In the genomic region with DNA sequence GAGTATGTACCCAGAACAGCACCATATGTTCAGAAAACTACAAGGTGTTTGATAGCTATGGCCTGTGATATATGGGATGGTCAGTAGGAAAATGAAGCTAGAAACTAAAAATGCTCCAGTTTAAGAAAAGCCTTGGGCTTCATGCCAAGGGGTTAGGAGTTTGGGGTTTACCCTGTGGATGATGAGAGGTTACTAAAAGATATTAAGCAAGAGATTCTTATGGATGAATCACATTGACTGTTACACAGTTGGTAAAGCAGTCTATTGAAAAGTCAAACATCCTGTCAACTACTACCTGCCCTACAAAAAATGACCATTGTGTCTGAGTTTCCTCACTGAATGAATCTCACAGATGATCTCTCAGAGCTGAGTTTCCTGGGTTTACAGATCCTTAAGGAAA, we compare ENCODE assay signal across 19 cellular contexts.
DNase-seq lines count a peak whose midpoint lies in the region; ATAC-seq, FAIRE-seq and TF ChIP-seq lines count a peak whose summit lies in the region.
"Had no signal": no experiment of that assay in that cellular context is flagged by ENCODE, and none has a peak within 500 bp of the region (broad histone marks: within the 10 kb centered on the region; RNA-seq: fewer than 3 reads in every experiment).

No MANE protein-coding gene starts in this region.

- TF ChIP-seq POLR2A in IMR-90 (IDR thresholded peaks at IDR 0.05; ENCODE audit: low read depth, low read length) (no peak), GM12892 (IDR thresholded peaks at IDR 0.05; ENCODE audit: low read depth, low read length) (no peak)

- H3K79me1 ChIP-seq in IMR-90 (ENCODE audit: low read depth in 1 of 2, low read length in 2 of 2): no peaks in the 10 kb centered on the region

- in situ Hi-C loops in IMR-90 (cut with MboI; ENCODE audit: low sequenced_read_pairs): no loop called here
- in situ Hi-C loops in mammary epithelial cell (cut with MboI; ENCODE audit: low sequenced_read_pairs in 2 of 2): no loop called here

- 0 out of 2 replicates have a peak overlapping the region, but pooled peaks have one; percentile 7 for H3K14ac ChIP-seq in IMR-90 (replicated peaks; ENCODE audit: low read depth, low read length)

- dilution Hi-C loops in IMR-90 (cut with HindIII; ENCODE audit: low sequenced_read_pairs, unreplicated experiment): no loop called here
- dilution Hi-C loops in mammary epithelial cell (cut with HindIII; ENCODE audit: low sequenced_read_pairs): no loop called here

- H3K56ac ChIP-seq in IMR-90 (ENCODE audit: extremely low read depth, insufficient read depth, low read length): 0 out of 2 replicates have a peak overlapping the region, but pooled peaks have one; percentile 25

- peak overlapping the region; percentile 20; the same call in 1 of the 2 replicates for H3K4ac ChIP-seq in IMR-90 (ENCODE audit: low read depth, low read length)

- H3K9me3 ChIP-seq in IMR-90 (ENCODE audit: control insufficient read depth, insufficient read depth, low read length) (peaks cover 5% of the 10 kb centered on the region), mammary epithelial cell (replicated peaks; ENCODE audit: insufficient read depth, low read length) (peaks cover 7% of the 10 kb centered on the region), lower lobe of right lung (peaks cover 8% of the 10 kb centered on the region), OCI-LY7 (ENCODE audit: low read length) (no peaks in the 10 kb centered on the region)
- H3K9me3 ChIP-seq: right lobe of liver had no signal

- peak overlapping the region; percentile 99; the same call in 1 of the 2 replicates for H3K18ac ChIP-seq in IMR-90 (ENCODE audit: low read depth, low read length)

- no peak overlapping the region; the same call in 1 of the 2 replicates for H3K9ac ChIP-seq in IMR-90 (ENCODE audit: low read depth, low read length)
- H3K9ac ChIP-seq in mammary epithelial cell (ENCODE audit: insufficient read depth, low read length): no peak overlapping the region

- H4K5ac ChIP-seq in IMR-90 (ENCODE audit: low read depth, low read length): no peak overlapping the region; the same call in 1 of the 2 replicates

- no peaks in the 10 kb centered on the region for H3K9me1 ChIP-seq in IMR-90 (ENCODE audit: insufficient read depth, low read length)

- H3K4me1 ChIP-seq in IMR-90 (ENCODE audit: control insufficient read depth, insufficient read depth, low read length) (peaks cover 14% of the 10 kb centered on the region), mammary epithelial cell (ENCODE audit: insufficient read depth, low read length) (peaks cover 15% of the 10 kb centered on the region), lower lobe of right lung (peaks cover 5% of the 10 kb centered on the region), OCI-LY7 (ENCODE audit: insufficient read depth, low read length, poor library complexity, severe bottlenecking) (no peaks in the 10 kb centered on the region)
- H3K4me1 ChIP-seq: right lobe of liver had no signal

- H2BK120ac ChIP-seq in IMR-90 (ENCODE audit: low read depth, low read length): peak overlapping the region; percentile 68; the same call in 1 of the 2 replicates

- BruUV-seq in IMR-90 (replicated peaks; lab: Mats Ljungman, UMichigan) (no TSS peak), mammary epithelial cell (replicated peaks; lab: Mats Ljungman, UMichigan) (no TSS peak), OCI-LY7 (replicated peaks; lab: Mats Ljungman, UMichigan) (no TSS peak)

- peak; percentile 74 for DNase-seq in EH (ENCODE audit: low read depth)
- DNase-seq in IMR-90: peak; percentile 84
- peak; percentile 82 for DNase-seq in mammary epithelial cell
- no peak for DNase-seq in lower lobe of right lung
- DNase-seq in OCI-LY7 (ENCODE audit: low spot score): no peak
- DNase-seq in SKM-1 treated with dmso at 0.1 percent for 144 hours (lab: John Stamatoyannopoulos, UW; ENCODE audit: unreplicated experiment): no peak
- no peak for DNase-seq in NCI-H524 treated with DMSO at 0.1 percent for 48 hours (lab: John Stamatoyannopoulos, UW)
- DNase-seq in GM12892 (ENCODE audit: insufficient read length): no peak
- DNase-seq: activated CD8-positive, alpha-beta T cell treated with anti-CD3 and anti-CD28 coated beads for 36 hours; activated naive CD4-positive, alpha-beta T cell; endodermal cell; left cardiac atrium; NCI-H1417; nephron progenitor cell; right lobe of liver; stimulated activated naive CD4-positive, alpha-beta T cell treated with Interleukin-2 at 50 U/mL for 16 hours; T-helper 9 cell had no signal

- TF ChIP-seq CTCF in IMR-90 (conservative IDR thresholded peaks at IDR 0.05; ENCODE audit: low read depth, low read length) (no peak), mammary epithelial cell (conservative IDR thresholded peaks at IDR 0.05 in 1 of 2, IDR thresholded peaks at IDR 0.05 in 1 of 2; ENCODE audit: extremely low read depth in 1 of 2, insufficient read depth in 1 of 2, low read depth in 1 of 2, low read length in 2 of 2) (no peak), lower lobe of right lung (IDR thresholded peaks at IDR 0.05) (no peak), OCI-LY7 (conservative IDR thresholded peaks at IDR 0.05; ENCODE audit: low read length) (no peak)

- no peak overlapping the region for H2AK5ac ChIP-seq in IMR-90 (ENCODE audit: low read depth, low read length)

- FAIRE-seq in GM12892 (lab: Jason Lieb, UNC): no peak

- H4K20me1 ChIP-seq in IMR-90 (ENCODE audit: insufficient read depth, low read length): no peaks in the 10 kb centered on the region
- no peaks in the 10 kb centered on the region for H4K20me1 ChIP-seq in mammary epithelial cell (ENCODE audit: insufficient read depth, low read length)
- no peaks in the 10 kb centered on the region for H4K20me1 ChIP-seq in OCI-LY7 (ENCODE audit: insufficient read depth, low read length)

- no peak overlapping the region for H4K91ac ChIP-seq in IMR-90 (ENCODE audit: insufficient read depth, low read depth, low read length)

- no peak overlapping the region for H3K4me3 ChIP-seq in IMR-90 (ENCODE audit: insufficient read depth, low read depth, low read length)
- no peak overlapping the region for H3K4me3 ChIP-seq in mammary epithelial cell (replicated peaks in 1 of 3; ENCODE audit: insufficient read depth in 1 of 3, low read depth in 2 of 3, low read length in 3 of 3)
- H3K4me3 ChIP-seq in lower lobe of right lung: no peak overlapping the region
- H3K4me3 ChIP-seq in OCI-LY7 (ENCODE audit: low read depth, low read length, poor library complexity, severe bottlenecking): no peak overlapping the region
- H3K4me3 ChIP-seq: cardiac muscle cell, right lobe of liver had no signal

- H2AFZ ChIP-seq in IMR-90 (replicated peaks; ENCODE audit: low read length, poor library complexity) (no peak overlapping the region), mammary epithelial cell (ENCODE audit: low read depth, low read length) (no peak overlapping the region), OCI-LY7 (ENCODE audit: low read length) (no peak overlapping the region)

- H3K27me3 ChIP-seq in IMR-90 (ENCODE audit: control insufficient read depth, insufficient read depth, low read length) (no peaks in the 10 kb centered on the region), mammary epithelial cell (ENCODE audit: insufficient read depth, low read length) (no peaks in the 10 kb centered on the region), lower lobe of right lung (ENCODE audit: low read depth) (no peaks in the 10 kb centered on the region)
- H3K27me3 ChIP-seq: cardiac muscle cell, right lobe of liver had no signal

- H3K79me2 ChIP-seq in mammary epithelial cell (ENCODE audit: insufficient read depth, low read length) (no peaks in the 10 kb centered on the region), OCI-LY7 (ENCODE audit: insufficient read depth, low read depth, low read length) (no peaks in the 10 kb centered on the region)

- H2BK5ac ChIP-seq in IMR-90 (ENCODE audit: low read depth, low read length, poor library complexity, severe bottlenecking): peak overlapping the region; percentile 75

- no peaks in the 10 kb centered on the region for H3K9me2 ChIP-seq in OCI-LY7 (ENCODE audit: insufficient read depth, low read length)

- CTCF ChIA-PET in IMR-90 (lab: Yijun Ruan, JAX) (no interaction called here), mammary epithelial cell (lab: Charles Lee; ENCODE audit: low non-redundant PET) (interaction anchor here (0.6 kb wide), 1 partner anchor 847 kb away, joined by 4 read pairs; no protein-coding TSS in a partner anchor), OCI-LY7 (lab: Charles Lee; ENCODE audit: unreplicated experiment) (no interaction called here)

- intact Hi-C loops in IMR-90 (cut with micrococcal nuclease): no loop called here
- intact Hi-C loops in mammary epithelial cell (cut with micrococcal nuclease): no loop called here
- intact Hi-C loops in lower lobe of right lung (cut with DNase I): no loop called here
- intact Hi-C loops in OCI-LY7 (cut with micrococcal nuclease; ENCODE audit: unreplicated experiment): no loop called here

- no peak overlapping the region for H3K27ac ChIP-seq in IMR-90 (ENCODE audit: insufficient read depth, low read length)
- H3K27ac ChIP-seq in mammary epithelial cell (ENCODE audit: insufficient read depth, low read depth, low read length): no peak overlapping the region
- peak overlapping the region; percentile 63 for H3K27ac ChIP-seq in lower lobe of right lung
- H3K27ac ChIP-seq in OCI-LY7 (ENCODE audit: low read depth, low read length, poor library complexity, severe bottlenecking): no peak overlapping the region
- H3K27ac ChIP-seq: C4-2B, cardiac muscle cell had no signal

- no peak overlapping the region for H2AK9ac ChIP-seq in IMR-90 (replicated peaks; ENCODE audit: low read depth, low read length, poor library complexity)

- H3K23ac ChIP-seq in IMR-90 (ENCODE audit: low read depth, low read length): no peak overlapping the region

- H4K8ac ChIP-seq in IMR-90 (ENCODE audit: low read depth in 2 of 2, low read length in 2 of 2): peak overlapping the region; percentile 23 to 68; a peak in 1 of 4 replicates

- no peaks in the 10 kb centered on the region for H3K36me3 ChIP-seq in IMR-90 (ENCODE audit: control insufficient read depth, insufficient read depth, low read length)
- H3K36me3 ChIP-seq in mammary epithelial cell (ENCODE audit: insufficient read depth, low read length): no peaks in the 10 kb centered on the region
- no peaks in the 10 kb centered on the region for H3K36me3 ChIP-seq in lower lobe of right lung
- no peaks in the 10 kb centered on the region for H3K36me3 ChIP-seq in OCI-LY7 (ENCODE audit: insufficient read depth, low read length)
- H3K36me3 ChIP-seq: cardiac muscle cell, right lobe of liver had no signal

- H2BK15ac ChIP-seq in IMR-90 (ENCODE audit: low read depth, low read length): no peak overlapping the region; the same call in 2 of the 3 replicates

- POLR2A ChIA-PET in IMR-90 (lab: Charles Lee; ENCODE audit: unreplicated experiment): no interaction called here
- POLR2A ChIA-PET in OCI-LY7 (lab: Charles Lee): interaction anchor here (0.6 kb wide), 1 partner anchor 27 kb away, joined by 3 read pairs; no protein-coding TSS in a partner anchor

- H3K4me2 ChIP-seq in IMR-90 (ENCODE audit: low read depth, low read length) (peak overlapping the region; percentile 82; the same call in 1 of the 2 replicates), mammary epithelial cell (ENCODE audit: insufficient read depth, low read depth, low read length) (no peak overlapping the region), OCI-LY7 (ENCODE audit: low read length) (no peak overlapping the region)

- ATAC-seq in IMR-90 (ENCODE audit: low read depth): peak; percentile 60
- peak in 1 of 2 donors; percentile 58 for ATAC-seq in lower lobe of right lung
- ATAC-seq: activated CD8-positive, alpha-beta T cell treated with anti-CD3 and anti-CD28 coated beads for 36 hours; right lobe of liver had no signal

- H2BK20ac ChIP-seq in IMR-90 (ENCODE audit: low read depth, low read length): no peak overlapping the region

- no peak for TF ChIP-seq RAD21 in IMR-90 (IDR thresholded peaks at IDR 0.05; ENCODE audit: low read length)

Comparison
In these comparisons a context has a peak if more than half of its experiments do, and no peak if none do; other contexts are left out.
1. DNase-seq: peak in EH (single experiment), IMR-90 (single experiment) and mammary epithelial cell (single experiment); none in lower lobe of right lung (single experiment), OCI-LY7 (single experiment), SKM-1 treated with dmso at 0.1 percent for 144 hours (single experiment), NCI-H524 treated with DMSO at 0.1 percent for 48 hours (single experiment) and GM12892 (single experiment).